8 cellular contexts compared by ENCODE assay signal in genomic region chr12:107929436-107929835, GRCh38.
A peak's percentile ranks its signal among the peaks of the same experiment; 100 is the strongest.
DNase-seq lines count a peak whose midpoint lies in the region; ATAC-seq lines count a peak whose summit lies in the region.

No MANE protein-coding gene starts in this region.

- ATAC-seq in HG02981 (IDR thresholded peaks at IDR 0.05; ENCODE audit: unreplicated experiment) (no peak), GM19455 (IDR thresholded peaks at IDR 0.05; ENCODE audit: unreplicated experiment) (no peak), HG02678 (IDR thresholded peaks at IDR 0.05; ENCODE audit: unreplicated experiment) (no peak)

- peak; percentile 35 for DNase-seq in AG20443 (ENCODE audit: low spot score)
- DNase-seq in HuH-7 (ENCODE audit: low spot score), result peak; percentile 34
- peak; percentile 18 for DNase-seq in SK-N-DZ (ENCODE audit: low spot score)
- peak; percentile 59 for DNase-seq in iPS DF 19.7 (ENCODE audit: low read depth, low spot score)
- DNase-seq in effector CD8-positive, alpha-beta T cell (lab: John Stamatoyannopoulos, UW), result no peak
